Comparison of ENCODE assay signal across 8 cellular contexts in genomic region chr2:36530178-36530982, GRCh38.
DNase-seq lines count a peak whose midpoint lies in the region; ATAC-seq, FAIRE-seq and TF ChIP-seq lines count a peak whose summit lies in the region.
"Had no signal": no experiment of that assay in that cellular context is flagged by ENCODE, and none has a peak within 500 bp of the region (broad histone marks: within the 10 kb centered on the region; RNA-seq: fewer than 3 reads in every experiment).

No MANE protein-coding gene starts in this region.

- DNase-seq in astrocyte (ENCODE audit: low read depth) (peak; percentile 69), NCI-H69 (lab: John Stamatoyannopoulos, UW) (no peak), mucosa of gallbladder (ENCODE audit: low spot score) (no peak), HT-29 (ENCODE audit: low spot score) (no peak)
- DNase-seq: activated CD8-positive, alpha-beta memory T cell treated with anti-CD3 and anti-CD28 coated beads for 24 hours had no signal

- H3K27me3 ChIP-seq in astrocyte (ENCODE audit: insufficient read depth, low read length) = no peaks in the 10 kb centered on the region

- peak overlapping the region; percentile 1 for H3K4me2 ChIP-seq in astrocyte (ENCODE audit: low read length)

- H3K27ac Mint-ChIP-seq in astrocyte (ENCODE audit: unreplicated experiment) = peak overlapping the region; percentile 89
- no peak overlapping the region for H3K27ac Mint-ChIP-seq in stimulated activated memory B cell treated with anti-CD40 and anti-IgM and Interleukin-4, amounts not matched to agents 10 μg/mL and 1 μg/mL and 100 μg/mL, for 72 hours

- H3K4me1 ChIP-seq in astrocyte (ENCODE audit: insufficient read depth, low read length) = peaks cover 19% of the 10 kb centered on the region

- H3K9me3 Mint-ChIP-seq in astrocyte (ENCODE audit: unreplicated experiment) = no peaks in the 10 kb centered on the region
- peaks cover 4% of the 10 kb centered on the region for H3K9me3 Mint-ChIP-seq in stimulated activated memory B cell treated with anti-CD40 and anti-IgM and Interleukin-4, amounts not matched to agents 10 μg/mL and 1 μg/mL and 100 μg/mL, for 72 hours

- H3K4me3 Mint-ChIP-seq in astrocyte (ENCODE audit: unreplicated experiment) = no peak overlapping the region
- H3K4me3 Mint-ChIP-seq in stimulated activated memory B cell treated with anti-CD40 and anti-IgM and Interleukin-4, amounts not matched to agents 10 μg/mL and 1 μg/mL and 100 μg/mL, for 72 hours = no peak overlapping the region

- peaks cover 9% of the 10 kb centered on the region for H3K79me2 ChIP-seq in astrocyte (ENCODE audit: insufficient read depth, low read length)

- no peak overlapping the region for H2AFZ ChIP-seq in astrocyte (ENCODE audit: low read depth, low read length)

- peaks cover 45% of the 10 kb centered on the region for H3K36me3 ChIP-seq in astrocyte (ENCODE audit: insufficient read depth, low read length)

- no peaks in the 10 kb centered on the region for H3K27me3 Mint-ChIP-seq in astrocyte (ENCODE audit: low read depth, unreplicated experiment)
- H3K27me3 Mint-ChIP-seq in stimulated activated memory B cell treated with anti-CD40 and anti-IgM and Interleukin-4, amounts not matched to agents 10 μg/mL and 1 μg/mL and 100 μg/mL, for 72 hours = no peaks in the 10 kb centered on the region

- H3K4me3 ChIP-seq in astrocyte (ENCODE audit: insufficient read depth, low read depth, low read length) = no peak overlapping the region

- no peaks in the 10 kb centered on the region for H3K9me3 ChIP-seq in astrocyte (ENCODE audit: insufficient read depth, low read depth, low read length)

- peak overlapping the region; percentile 43 for H3K27ac ChIP-seq in astrocyte (ENCODE audit: low read depth, low read length)

- H3K4me1 Mint-ChIP-seq in astrocyte (ENCODE audit: low read depth, unreplicated experiment) = peaks cover 21% of the 10 kb centered on the region
- H3K4me1 Mint-ChIP-seq in stimulated activated memory B cell treated with anti-CD40 and anti-IgM and Interleukin-4, amounts not matched to agents 10 μg/mL and 1 μg/mL and 100 μg/mL, for 72 hours = peaks cover 12% of the 10 kb centered on the region

- H4K20me1 ChIP-seq in astrocyte (ENCODE audit: insufficient read depth, low read length) = no peaks in the 10 kb centered on the region

- peaks cover 7% of the 10 kb centered on the region for H3K36me3 Mint-ChIP-seq in astrocyte (ENCODE audit: low read depth, unreplicated experiment)
- no peaks in the 10 kb centered on the region for H3K36me3 Mint-ChIP-seq in stimulated activated memory B cell treated with anti-CD40 and anti-IgM and Interleukin-4, amounts not matched to agents 10 μg/mL and 1 μg/mL and 100 μg/mL, for 72 hours

- peak overlapping the region; percentile 1 for H3K9ac ChIP-seq in astrocyte (ENCODE audit: low read length)

- peak; percentile 78 for ATAC-seq in GM19395 (IDR thresholded peaks at IDR 0.05; ENCODE audit: unreplicated experiment)
- ATAC-seq in HG03064 (IDR thresholded peaks at IDR 0.05; ENCODE audit: low read depth, unreplicated experiment) = peak; percentile 76
- peak; percentile 88 for ATAC-seq in stimulated activated memory B cell treated with anti-CD40 and anti-IgM and Interleukin-4, amounts not matched to agents 10 μg/mL and 1 μg/mL and 100 μg/mL, for 72 hours

- no peak for TF ChIP-seq CTCF in astrocyte (IDR thresholded peaks at IDR 0.05; ENCODE audit: insufficient read depth, low read depth, low read length)

- no peak for FAIRE-seq in astrocyte (lab: Jason Lieb, UNC)
